Comparison of ENCODE assay signal across 1 cellular context in the genomic region with DNA sequence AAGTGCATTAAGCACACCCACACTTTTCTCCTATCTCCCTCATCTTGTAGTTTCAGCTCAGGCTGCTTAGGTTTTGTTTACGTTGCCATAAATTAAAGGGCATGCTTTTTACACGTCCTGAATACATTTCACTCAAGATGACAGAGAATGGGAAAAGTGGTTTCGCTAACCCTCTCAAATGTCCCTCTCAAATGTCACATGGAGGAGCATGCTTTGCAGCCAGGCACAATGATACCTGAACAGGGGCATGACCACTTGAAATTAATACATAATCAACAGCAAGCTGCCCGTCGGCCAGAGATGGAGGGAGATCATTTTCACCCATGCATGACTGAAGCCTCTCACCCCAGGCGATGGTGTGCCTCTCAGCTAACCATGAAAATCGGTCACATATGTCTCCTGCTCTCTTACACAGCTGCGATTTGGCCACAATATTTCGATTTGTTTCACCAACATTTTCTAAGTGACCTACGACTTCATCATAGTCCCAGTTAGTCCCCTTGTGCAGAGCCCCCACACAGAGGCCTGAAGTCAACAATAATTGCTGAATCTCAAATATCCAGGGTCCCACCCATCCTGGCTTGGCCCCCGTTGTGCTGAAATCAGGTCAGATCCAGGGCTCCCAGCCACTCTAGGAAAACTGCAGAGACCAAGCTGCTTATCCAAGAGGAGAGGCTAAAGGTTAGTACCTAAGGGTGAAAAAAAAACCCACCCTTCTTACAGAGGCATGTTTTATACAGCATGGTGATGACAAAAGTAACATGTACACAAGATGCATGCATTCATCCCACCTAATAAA.
TF ChIP-seq lines count a peak whose summit lies in the region.

No MANE protein-coding gene starts in this region.

TF ChIP-seq in HEK293, 187 proteins besides CTCF, POLR2A, EP300 and RAD21 (continued from another document):
- TF ChIP-seq ZBTB7A (tag by site-specific recombination; IDR thresholded peaks at IDR 0.05; ENCODE audit: low read depth), result 0 out of 2 replicates have a peak, but pooled peaks have one; percentile 42
- TF ChIP-seq KLF1 (tag by site-specific recombination; IDR thresholded peaks at IDR 0.05), result peak; percentile 46; the same call in 1 of the 2 replicates
- TF ChIP-seq, protein P1, sequence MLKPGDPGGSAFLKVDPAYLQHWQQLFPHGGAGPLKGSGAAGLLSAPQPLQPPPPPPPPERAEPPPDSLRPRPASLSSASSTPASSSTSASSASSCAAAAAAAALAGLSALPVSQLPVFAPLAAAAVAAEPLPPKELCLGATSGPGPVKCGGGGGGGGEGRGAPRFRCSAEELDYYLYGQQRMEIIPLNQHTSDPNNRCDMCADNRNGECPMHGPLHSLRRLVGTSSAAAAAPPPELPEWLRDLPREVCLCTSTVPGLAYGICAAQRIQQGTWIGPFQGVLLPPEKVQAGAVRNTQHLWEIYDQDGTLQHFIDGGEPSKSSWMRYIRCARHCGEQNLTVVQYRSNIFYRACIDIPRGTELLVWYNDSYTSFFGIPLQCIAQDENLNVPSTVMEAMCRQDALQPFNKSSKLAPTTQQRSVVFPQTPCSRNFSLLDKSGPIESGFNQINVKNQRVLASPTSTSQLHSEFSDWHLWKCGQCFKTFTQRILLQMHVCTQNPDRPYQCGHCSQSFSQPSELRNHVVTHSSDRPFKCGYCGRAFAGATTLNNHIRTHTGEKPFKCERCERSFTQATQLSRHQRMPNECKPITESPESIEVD (tag by site-specific recombination; IDR thresholded peaks at IDR 0.05), result peak; percentile 95
- peak; percentile 76 for TF ChIP-seq ZNF610 (tag by site-specific recombination; IDR thresholded peaks at IDR 0.05; ENCODE audit: borderline replicate concordance)
- peak; percentile 85; the same call in 1 of the 2 replicates for TF ChIP-seq TSHZ1 (tag by site-specific recombination; IDR thresholded peaks at IDR 0.05; ENCODE audit: borderline replicate concordance)
- peak; percentile 22; the same call in 1 of the 2 replicates for TF ChIP-seq EGR2 (tag by site-specific recombination; IDR thresholded peaks at IDR 0.05; ENCODE audit: low read depth)
- 0 out of 2 replicates have a peak, but pooled peaks have one; percentile 8 for TF ChIP-seq ZNF664 (tag by site-specific recombination; IDR thresholded peaks at IDR 0.05)
- TF ChIP-seq OSR2 (tag by site-specific recombination; IDR thresholded peaks at IDR 0.05), result peak; percentile 96
- TF ChIP-seq ZNF776 (tag by site-specific recombination; IDR thresholded peaks at IDR 0.05; ENCODE audit: borderline replicate concordance), result no peak
- TF ChIP-seq GLIS1 (tag by site-specific recombination; IDR thresholded peaks at IDR 0.05), result peak; percentile 46
- peak; percentile 21; the same call in 1 of the 2 replicates for TF ChIP-seq ZNF76 (tag by site-specific recombination; IDR thresholded peaks at IDR 0.05; ENCODE audit: borderline replicate concordance, low read depth)
- TF ChIP-seq, protein P2, sequence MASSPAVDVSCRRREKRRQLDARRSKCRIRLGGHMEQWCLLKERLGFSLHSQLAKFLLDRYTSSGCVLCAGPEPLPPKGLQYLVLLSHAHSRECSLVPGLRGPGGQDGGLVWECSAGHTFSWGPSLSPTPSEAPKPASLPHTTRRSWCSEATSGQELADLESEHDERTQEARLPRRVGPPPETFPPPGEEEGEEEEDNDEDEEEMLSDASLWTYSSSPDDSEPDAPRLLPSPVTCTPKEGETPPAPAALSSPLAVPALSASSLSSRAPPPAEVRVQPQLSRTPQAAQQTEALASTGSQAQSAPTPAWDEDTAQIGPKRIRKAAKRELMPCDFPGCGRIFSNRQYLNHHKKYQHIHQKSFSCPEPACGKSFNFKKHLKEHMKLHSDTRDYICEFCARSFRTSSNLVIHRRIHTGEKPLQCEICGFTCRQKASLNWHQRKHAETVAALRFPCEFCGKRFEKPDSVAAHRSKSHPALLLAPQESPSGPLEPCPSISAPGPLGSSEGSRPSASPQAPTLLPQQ (tag by site-specific recombination; IDR thresholded peaks at IDR 0.05), result peak; percentile 66
- TF ChIP-seq ZBTB8A (tag by site-specific recombination; IDR thresholded peaks at IDR 0.05), result peak; percentile 40; the same call in 1 of the 2 replicates
- peak; percentile 61 for TF ChIP-seq SCRT2 (tag by site-specific recombination; IDR thresholded peaks at IDR 0.05)
- no peak for TF ChIP-seq ZNF777 (tag by site-specific recombination; IDR thresholded peaks at IDR 0.05; ENCODE audit: borderline replicate concordance)
- peak; percentile 98 for TF ChIP-seq PRDM4 (tag by site-specific recombination; IDR thresholded peaks at IDR 0.05)
- TF ChIP-seq WT1 (tag by site-specific recombination; IDR thresholded peaks at IDR 0.05), result peak; percentile 95
- TF ChIP-seq ZNF394 (tag by site-specific recombination; IDR thresholded peaks at IDR 0.05; ENCODE audit: borderline replicate concordance), result peak; percentile 65; the same call in 1 of the 2 replicates
- TF ChIP-seq, protein P3, sequence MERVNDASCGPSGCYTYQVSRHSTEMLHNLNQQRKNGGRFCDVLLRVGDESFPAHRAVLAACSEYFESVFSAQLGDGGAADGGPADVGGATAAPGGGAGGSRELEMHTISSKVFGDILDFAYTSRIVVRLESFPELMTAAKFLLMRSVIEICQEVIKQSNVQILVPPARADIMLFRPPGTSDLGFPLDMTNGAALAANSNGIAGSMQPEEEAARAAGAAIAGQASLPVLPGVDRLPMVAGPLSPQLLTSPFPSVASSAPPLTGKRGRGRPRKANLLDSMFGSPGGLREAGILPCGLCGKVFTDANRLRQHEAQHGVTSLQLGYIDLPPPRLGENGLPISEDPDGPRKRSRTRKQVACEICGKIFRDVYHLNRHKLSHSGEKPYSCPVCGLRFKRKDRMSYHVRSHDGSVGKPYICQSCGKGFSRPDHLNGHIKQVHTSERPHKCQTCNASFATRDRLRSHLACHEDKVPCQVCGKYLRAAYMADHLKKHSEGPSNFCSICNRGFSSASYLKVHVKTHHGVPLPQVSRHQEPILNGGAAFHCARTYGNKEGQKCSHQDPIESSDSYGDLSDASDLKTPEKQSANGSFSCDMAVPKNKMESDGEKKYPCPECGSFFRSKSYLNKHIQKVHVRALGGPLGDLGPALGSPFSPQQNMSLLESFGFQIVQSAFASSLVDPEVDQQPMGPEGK (tag by site-specific recombination; IDR thresholded peaks at IDR 0.05), result peak; percentile 64
- TF ChIP-seq ZNF561 (tag by site-specific recombination; IDR thresholded peaks at IDR 0.05; ENCODE audit: borderline replicate concordance), result peak; percentile 68; the same call in 1 of the 2 replicates
- TF ChIP-seq YY1 (tag by site-specific recombination; IDR thresholded peaks at IDR 0.05), result no peak
